In genomic region chr12:109477963-109478315, GRCh38 we compare ENCODE assay signal across 1 cellular context.
TF ChIP-seq lines count a peak whose summit lies in the region.

No MANE protein-coding gene starts in this region.

TF ChIP-seq in IMR-90, 13 proteins besides CTCF, POLR2A, EP300 and RAD21 (continued from another document):
- TF ChIP-seq ELK1 (IDR thresholded peaks at IDR 0.05; ENCODE audit: borderline replicate concordance, low read depth, low read length) = no peak
- no peak for TF ChIP-seq CHD1 (IDR thresholded peaks at IDR 0.05; ENCODE audit: low read depth, low read length)
- TF ChIP-seq RFX5 (IDR thresholded peaks at IDR 0.05; ENCODE audit: low read depth, low read length) = no peak
- no peak for TF ChIP-seq BHLHE40 (IDR thresholded peaks at IDR 0.05; ENCODE audit: low read depth, low read length)
- TF ChIP-seq RCOR1 (IDR thresholded peaks at IDR 0.05; ENCODE audit: insufficient replicate concordance, low read length) = no peak
- TF ChIP-seq NFE2L2 (IDR thresholded peaks at IDR 0.05; ENCODE audit: low read depth, low read length) = no peak
- TF ChIP-seq MAFK (IDR thresholded peaks at IDR 0.05; ENCODE audit: low read depth, low read length) = no peak
- TF ChIP-seq SMC3 (IDR thresholded peaks at IDR 0.05; ENCODE audit: low read depth, low read length) = no peak
- TF ChIP-seq USF2 (IDR thresholded peaks at IDR 0.05; ENCODE audit: low read depth, low read length) = no peak
